Comparison of ENCODE assay signal across 14 cellular contexts in the genomic region with DNA sequence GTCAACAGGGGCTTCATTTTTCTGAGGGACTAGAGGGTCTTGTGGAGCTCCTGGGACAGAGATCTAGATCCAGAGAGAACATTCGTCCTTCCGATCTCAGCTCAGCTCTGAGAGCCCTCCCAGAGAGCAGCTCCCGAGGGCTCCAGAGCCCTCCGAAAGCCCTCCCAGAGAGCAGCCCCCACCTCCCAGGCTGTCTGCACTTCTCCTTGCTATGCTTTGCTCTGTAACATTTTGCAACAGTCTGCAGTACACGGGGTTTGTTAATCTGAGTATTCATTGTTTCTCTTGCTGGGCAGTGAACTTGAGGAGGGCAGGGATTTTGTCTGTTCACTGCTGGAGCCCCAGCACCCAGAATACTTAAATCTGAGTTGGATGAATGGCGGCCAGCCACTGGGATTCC. TPM values are rescaled to one million over a fixed set of nuclear protein-coding genes. Genes with fewer than 3 reads are reported as not detected.
DNase-seq lines count a peak whose midpoint lies in the region; ATAC-seq and TF ChIP-seq lines count a peak whose summit lies in the region.
"Had no signal": no experiment of that assay in that cellular context is flagged by ENCODE, and none has a peak within 500 bp of the region (broad histone marks: within the 10 kb centered on the region; RNA-seq: fewer than 3 reads in every experiment).

No MANE protein-coding gene starts in this region.

- no peaks in the 10 kb centered on the region for H3K27me3 Mint-ChIP-seq in activated CD8-positive, alpha-beta memory T cell treated with anti-CD3 and anti-CD28 coated beads, Interleukin-2, amount 10 ng/mL, durations not matched to agents 7 days and 5 days
- H3K27me3 Mint-ChIP-seq: activated naive CD8-positive, alpha-beta T cell had no signal

- no peak for DNase-seq in activated CD8-positive, alpha-beta memory T cell treated with anti-CD3 and anti-CD28 coated beads, Interleukin-2, amount 10 ng/mL, durations not matched to agents 7 days and 5 days
- DNase-seq in activated CD8-positive, alpha-beta memory T cell treated with anti-CD3 and anti-CD28 coated beads, Interleukin-2, amount 50 U/mL, for 48 hours: no peak
- DNase-seq in hepatocyte (ENCODE audit: low spot score) (peak; percentile 3), substantia nigra (lab: John Stamatoyannopoulos, UW) (no peak), PC-3 (no peak), dedifferentiated amniotic fluid mesenchymal stem cell (ENCODE audit: extremely low spot score) (no peak)
- DNase-seq: NCI-H2227 treated with DMSO at 0.1 percent for 48 hours; NK-92 treated with Interleukin-12 subunit alpha and Interleukin-12 subunit beta, amount 100 ng/mL, for 24 hours had no signal

- peaks cover 28% of the 10 kb centered on the region for H3K79me2 ChIP-seq in hepatocyte
- peaks cover 27% of the 10 kb centered on the region for H3K79me2 ChIP-seq in PC-3 (ENCODE audit: low read length)

- no peaks in the 10 kb centered on the region for H3K9me2 ChIP-seq in hepatocyte (replicated peaks; ENCODE audit: insufficient read depth)
- no peaks in the 10 kb centered on the region for H3K9me2 ChIP-seq in PC-3 (replicated peaks; ENCODE audit: low read length)

- H3K4me1 ChIP-seq in hepatocyte (ENCODE audit: insufficient read depth) (peaks cover 24% of the 10 kb centered on the region), PC-3 (ENCODE audit: insufficient read depth, low read length) (peaks cover 2% of the 10 kb centered on the region; the same call in 1 of the 2 replicates)

- H2AFZ ChIP-seq in hepatocyte (no peak overlapping the region), PC-3 (ENCODE audit: low read length) (no peak overlapping the region)

- H3K36me3 Mint-ChIP-seq in activated CD8-positive, alpha-beta memory T cell treated with anti-CD3 and anti-CD28 coated beads, Interleukin-2, amount 10 ng/mL, durations not matched to agents 7 days and 5 days: peaks cover 6% of the 10 kb centered on the region
- H3K36me3 Mint-ChIP-seq: activated naive CD8-positive, alpha-beta T cell had no signal

- no peaks in the 10 kb centered on the region for H3K9me3 Mint-ChIP-seq in activated CD8-positive, alpha-beta memory T cell treated with anti-CD3 and anti-CD28 coated beads, Interleukin-2, amount 10 ng/mL, durations not matched to agents 7 days and 5 days (ENCODE audit: low read depth)

- H3K9me3 ChIP-seq in hepatocyte (ENCODE audit: low read depth): no peaks in the 10 kb centered on the region
- H3K9me3 ChIP-seq in PC-3 (ENCODE audit: low read length): no peaks in the 10 kb centered on the region

- H3F3A ChIP-seq in PC-3 (ENCODE audit: low read length, unreplicated experiment): no peaks in the 10 kb centered on the region

- no peak for TF ChIP-seq CTCF in VCaP (conservative IDR thresholded peaks at IDR 0.05)
- TF ChIP-seq CTCF in hepatocyte (IDR thresholded peaks at IDR 0.05; ENCODE audit: poor library complexity): no peak
- no peak for TF ChIP-seq CTCF in PC-3 (conservative IDR thresholded peaks at IDR 0.05; ENCODE audit: low read depth, low read length)

- H3K27me3 ChIP-seq in hepatocyte (no peaks in the 10 kb centered on the region), PC-3 (ENCODE audit: low read length) (no peaks in the 10 kb centered on the region)

- BruUV-seq in PC-3 (replicated peaks; lab: Mats Ljungman, UMichigan): no TSS peak

- peak overlapping the region; percentile 59 for H3K27ac Mint-ChIP-seq in activated CD8-positive, alpha-beta memory T cell treated with anti-CD3 and anti-CD28 coated beads, Interleukin-2, amount 10 ng/mL, durations not matched to agents 7 days and 5 days
- H3K27ac Mint-ChIP-seq: activated naive CD8-positive, alpha-beta T cell had no signal

- H3K9ac ChIP-seq in PC-3 (ENCODE audit: low read length): no peak overlapping the region

- H3K4me3 ChIP-seq in hepatocyte (no peak overlapping the region), PC-3 (ENCODE audit: low read length) (no peak overlapping the region)

- no peaks in the 10 kb centered on the region for H3K36me3 ChIP-seq in hepatocyte (replicated peaks; ENCODE audit: insufficient read depth, low read depth)
- no peaks in the 10 kb centered on the region for H3K36me3 ChIP-seq in PC-3 (ENCODE audit: low read depth, low read length)

- POLR2A ChIA-PET in PC-3 (lab: Charles Lee; ENCODE audit: unreplicated experiment): interaction anchor here (0.6 kb wide), 1 partner anchor 62 kb away, joined by 5 read pairs; no protein-coding TSS in a partner anchor

- H4K20me1 ChIP-seq in hepatocyte (ENCODE audit: insufficient read depth, poor library complexity, severe bottlenecking) (no peaks in the 10 kb centered on the region), PC-3 (ENCODE audit: low read length) (no peaks in the 10 kb centered on the region)

- intact Hi-C loops in PC-3 (cut with micrococcal nuclease): no loop called here

- ATAC-seq in activated CD8-positive, alpha-beta memory T cell treated with anti-CD3 and anti-CD28 coated beads, Interleukin-2, amount 10 ng/mL, durations not matched to agents 7 days and 5 days: no peak
- ATAC-seq in GM21576 (IDR thresholded peaks at IDR 0.05; ENCODE audit: unreplicated experiment): no peak
- no peak for ATAC-seq in PC-3

- H3K4me3 Mint-ChIP-seq in activated CD8-positive, alpha-beta memory T cell treated with anti-CD3 and anti-CD28 coated beads, Interleukin-2, amount 10 ng/mL, durations not matched to agents 7 days and 5 days: no peak overlapping the region

- H3K4me1 Mint-ChIP-seq in activated CD8-positive, alpha-beta memory T cell treated with anti-CD3 and anti-CD28 coated beads, Interleukin-2, amount 10 ng/mL, durations not matched to agents 7 days and 5 days: peaks cover 42% of the 10 kb centered on the region

- peak overlapping the region; percentile 8; the same call in 1 of the 2 replicates for H3K27ac ChIP-seq in VCaP
- no peak overlapping the region for H3K27ac ChIP-seq in hepatocyte
- peak overlapping the region; percentile 45 for H3K27ac ChIP-seq in substantia nigra (ENCODE audit: low read depth, low read length, poor library complexity, severe bottlenecking)
- H3K27ac ChIP-seq in PC-3 (ENCODE audit: low read length): no peak overlapping the region
- H3K27ac ChIP-seq: epithelial cell of prostate had no signal

- no peak overlapping the region for H3K4me2 ChIP-seq in hepatocyte
- H3K4me2 ChIP-seq in PC-3 (ENCODE audit: low read length): no peak overlapping the region

- WGBS in hepatocyte (ENCODE audit: low lambda C conversion rate, missing lambda C conversion rate): 92% methylated on average over 6 of the region's 6 CpGs

- CTCF ChIA-PET in activated CD8-positive, alpha-beta memory T cell treated with anti-CD3 and anti-CD28 coated beads, Interleukin-2, amount 10 ng/mL, durations not matched to agents 7 days and 5 days (lab: Charles Lee): interaction anchor here (0.7 to 8.7 kb wide), 5 partner anchors 11 to 73 kb away, joined by 3 to 98 read pairs (median 6); partner anchors contain the start of gene NOL12
- CTCF ChIA-PET in PC-3 (lab: Charles Lee): interaction anchor here (0.7 kb wide), 1 partner anchor 10 kb away, joined by 5 read pairs; no protein-coding TSS in a partner anchor

RNA-seq across cellular contexts. Expression of gene GGA1, which starts 2.6 kb away (rescaled TPM):
- 10 to 100 TPM; 76.9 to 85.9 TPM for total RNA-seq in activated CD8-positive, alpha-beta memory T cell treated with anti-CD3 and anti-CD28 coated beads, Interleukin-2, amount 10 ng/mL, durations not matched to agents 7 days and 5 days
- total RNA-seq in hepatocyte (25.5 and 30.2 TPM in 2 replicates), PC-3 (2014; rRNA removed) (49.1 and 55.7 TPM in 2 replicates)
- polyA plus RNA-seq in hepatocyte: 51.5 and 75.3 TPM in 2 replicates

RNA-seq across cellular contexts. Expression of gene SH3BP1, which starts 28.3 kb away (rescaled TPM):
- 100 to 1,000 TPM; 231 to 275 TPM for total RNA-seq in activated CD8-positive, alpha-beta memory T cell treated with anti-CD3 and anti-CD28 coated beads, Interleukin-2, amount 10 ng/mL, durations not matched to agents 7 days and 5 days
- total RNA-seq in hepatocyte: 6.4 and 14.0 TPM in 2 replicates
- 12.3 and 21.6 TPM in 2 replicates for polyA plus RNA-seq in hepatocyte
- total RNA-seq in PC-3 (2014; rRNA removed): 18.0 and 23.2 TPM in 2 replicates

RNA-seq across cellular contexts. Expression of gene LGALS2, which starts 31.3 kb away (rescaled TPM):
- not detected for total RNA-seq in activated CD8-positive, alpha-beta memory T cell treated with anti-CD3 and anti-CD28 coated beads, Interleukin-2, amount 10 ng/mL, durations not matched to agents 7 days and 5 days
- 60.1 and 80.9 TPM in 2 replicates for total RNA-seq in hepatocyte
- polyA plus RNA-seq in hepatocyte: 115 and 125 TPM in 2 replicates
- not detected in 2 replicates for total RNA-seq in PC-3 (2014; rRNA removed)
- total RNA-seq: chondrocyte had no signal
- polyA plus RNA-seq: keratinocyte had no signal

RNA-seq across cellular contexts. Expression of gene PDXP, which starts 47.3 kb away (rescaled TPM):
- 10 to 100 TPM; 25.9 to 32.6 TPM for total RNA-seq in activated CD8-positive, alpha-beta memory T cell treated with anti-CD3 and anti-CD28 coated beads, Interleukin-2, amount 10 ng/mL, durations not matched to agents 7 days and 5 days
- total RNA-seq in hepatocyte: 15.0 and 18.3 TPM in 2 replicates
- 25.0 and 27.6 TPM in 2 replicates for polyA plus RNA-seq in hepatocyte
- 36.9 and 51.3 TPM in 2 replicates for total RNA-seq in PC-3 (2014; rRNA removed)

RNA-seq across cellular contexts. Expression of gene CDC42EP1, which starts 50.9 kb away (rescaled TPM):
- under 1 TPM; 0.42 to 0.47 TPM for total RNA-seq in activated CD8-positive, alpha-beta memory T cell treated with anti-CD3 and anti-CD28 coated beads, Interleukin-2, amount 10 ng/mL, durations not matched to agents 7 days and 5 days
- total RNA-seq in hepatocyte: 31.4 and 34.6 TPM in 2 replicates
- 146 and 149 TPM in 2 replicates for polyA plus RNA-seq in hepatocyte
- total RNA-seq in PC-3 (2014; rRNA removed): 43.9 and 47.4 TPM in 2 replicates

Comparison
In these comparisons a context has a peak if more than half of its experiments do, and no peak if none do; other contexts are left out.
1. H3K27ac ChIP-seq: peak in VCaP (single experiment) and substantia nigra (single experiment); none in hepatocyte (single experiment) and PC-3 (single experiment).
2. RNA of gene LGALS2, which starts 31.3 kb away (total RNA-seq): 60.1 to 80.9 TPM in hepatocyte; not detected in activated CD8-positive, alpha-beta memory T cell treated with anti-CD3 and anti-CD28 coated beads, Interleukin-2, amount 10 ng/mL, durations not matched to agents 7 days and 5 days and not detected in PC-3; every median in the first group is over 10 times any median in the second.